In the genomic region with DNA sequence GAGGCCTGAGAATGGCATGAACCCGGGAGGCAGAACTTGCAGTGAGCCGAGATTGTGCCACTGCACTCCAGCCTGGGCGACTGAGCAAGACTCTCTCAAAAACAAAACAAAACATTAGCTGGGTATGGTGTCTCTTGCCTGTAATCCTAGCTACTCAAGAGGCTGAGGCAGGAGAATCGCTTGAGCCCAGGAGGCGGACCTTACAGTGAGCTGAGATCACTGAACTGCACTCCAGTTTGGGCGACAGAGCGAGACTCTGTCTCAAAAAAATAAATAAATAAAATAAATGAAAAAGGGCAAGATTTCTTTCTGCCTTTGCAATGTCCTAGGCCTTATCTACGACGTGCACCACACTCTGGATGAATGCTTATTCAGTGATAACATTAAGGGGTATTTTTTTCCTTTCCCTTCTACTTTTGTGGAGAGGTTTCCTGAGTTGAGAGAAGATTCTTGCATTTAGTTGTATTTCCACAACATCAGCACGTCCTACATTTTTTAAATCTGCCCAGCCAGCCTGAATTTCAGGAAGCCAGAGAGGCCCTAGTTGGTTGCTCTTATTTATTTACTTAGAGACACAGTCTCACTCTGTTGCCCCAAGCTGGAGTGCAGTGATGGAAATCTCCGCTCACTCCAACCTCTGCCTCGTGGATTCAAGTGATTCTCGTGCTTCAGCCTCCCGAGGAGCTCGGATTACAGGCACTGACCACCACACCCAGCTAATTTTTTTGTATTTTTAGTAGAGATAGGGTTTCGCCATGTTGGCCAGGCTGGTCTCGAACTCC, we compare ENCODE assay signal across 25 cellular contexts. TPM values are rescaled to one million over a fixed set of nuclear protein-coding genes. Genes with fewer than 3 reads are reported as not detected.
"Had no signal": no experiment of that assay in that cellular context is flagged by ENCODE, and none has a peak within 500 bp of the region (broad histone marks: within the 10 kb centered on the region; RNA-seq: fewer than 3 reads in every experiment).

No MANE protein-coding gene starts in this region.

- DNase-seq: activated CD4-positive, alpha-beta memory T cell treated with anti-CD3 and anti-CD28 coated beads, Interleukin-2, amount 10 ng/mL, durations not matched to agents 7 days and 5 days; activated CD4-positive, alpha-beta T cell treated with anti-CD3 and anti-CD28 coated beads for 48 hours; activated CD4-positive, CD25-positive, alpha-beta regulatory T cell; activated CD8-positive, alpha-beta memory T cell treated with anti-CD3 and anti-CD28 coated beads, Interleukin-2, amount 10 ng/mL, durations not matched to agents 7 days and 5 days; activated naive CD4-positive, alpha-beta T cell treated with Interleukin-2 at 50 U/mL for 16 hours; activated naive CD8-positive, alpha-beta T cell treated with anti-CD3 and anti-CD28 coated beads, Interleukin-2, amount 10 ng/mL, durations not matched to agents 7 days and 5 days; amygdala; body of pancreas; dorsolateral prefrontal cortex; foreskin keratinocyte; hypothalamus; left ventricle myocardium inferior; mammary epithelial cell; naive thymus-derived CD8-positive, alpha-beta T cell; sigmoid colon; stimulated activated naive B cell treated with anti-CD40 and anti-IgM and Interleukin-4, amounts not matched to agents 10 μg/mL and 1 μg/mL and 100 μg/mL, for 72 hours had no signal

- H3K4me1 Mint-ChIP-seq: activated CD4-positive, alpha-beta memory T cell treated with anti-CD3 and anti-CD28 coated beads, Interleukin-2, amount 10 ng/mL, durations not matched to agents 7 days and 5 days; activated CD8-positive, alpha-beta memory T cell treated with anti-CD3 and anti-CD28 coated beads, Interleukin-2, amount 10 ng/mL, durations not matched to agents 7 days and 5 days; naive thymus-derived CD8-positive, alpha-beta T cell; stimulated activated naive B cell treated with anti-CD40 and anti-IgM and Interleukin-4, amounts not matched to agents 10 μg/mL and 1 μg/mL and 100 μg/mL, for 72 hours had no signal

- H3K27ac Mint-ChIP-seq: activated CD4-positive, alpha-beta memory T cell treated with anti-CD3 and anti-CD28 coated beads, Interleukin-2, amount 10 ng/mL, durations not matched to agents 7 days and 5 days; activated CD8-positive, alpha-beta memory T cell treated with anti-CD3 and anti-CD28 coated beads, Interleukin-2, amount 10 ng/mL, durations not matched to agents 7 days and 5 days; activated naive CD8-positive, alpha-beta T cell treated with anti-CD3 and anti-CD28 coated beads, Interleukin-2, amount 10 ng/mL, durations not matched to agents 7 days and 5 days; activated T-helper 2 cell treated with anti-CD3 and anti-CD28 coated beads, Interferon-gamma antibody, Interleukin-2, Interleukin-4, amounts not matched to agents 10 μg/mL and 5 μg/mL and 100 μg/mL, durations not matched to agents 14 hours and 24 hours and 36 hours; naive thymus-derived CD8-positive, alpha-beta T cell; stimulated activated naive B cell treated with anti-CD40 and anti-IgM and Interleukin-4, amounts not matched to agents 10 μg/mL and 1 μg/mL and 100 μg/mL, for 72 hours had no signal

- ATAC-seq: activated CD8-positive, alpha-beta memory T cell treated with anti-CD3 and anti-CD28 coated beads, Interleukin-2, amount 10 ng/mL, durations not matched to agents 7 days and 5 days; body of pancreas; foreskin keratinocyte; naive thymus-derived CD8-positive, alpha-beta T cell; stimulated activated naive B cell treated with anti-CD40 and anti-IgM and Interleukin-4, amounts not matched to agents 10 μg/mL and 1 μg/mL and 100 μg/mL, for 72 hours had no signal

- H3K9me3 ChIP-seq: body of pancreas, left ventricle myocardium inferior, sigmoid colon, thoracic aorta had no signal

- H3K36me3 Mint-ChIP-seq: activated CD8-positive, alpha-beta memory T cell treated with anti-CD3 and anti-CD28 coated beads, Interleukin-2, amount 10 ng/mL, durations not matched to agents 7 days and 5 days; activated naive CD8-positive, alpha-beta T cell treated with anti-CD3 and anti-CD28 coated beads, Interleukin-2, amount 10 ng/mL, durations not matched to agents 7 days and 5 days; naive thymus-derived CD8-positive, alpha-beta T cell; stimulated activated naive B cell treated with anti-CD40 and anti-IgM and Interleukin-4, amounts not matched to agents 10 μg/mL and 1 μg/mL and 100 μg/mL, for 72 hours had no signal

- H3K27ac ChIP-seq: dorsolateral prefrontal cortex, epithelial cell of prostate, foreskin keratinocyte, left ventricle myocardium inferior, parathyroid adenoma, thoracic aorta had no signal

- H3K36me3 ChIP-seq: left ventricle myocardium inferior, sigmoid colon, thoracic aorta had no signal

- H3K27me3 ChIP-seq: body of pancreas, dorsolateral prefrontal cortex, foreskin keratinocyte, sigmoid colon had no signal

- H3K4me3 ChIP-seq: body of pancreas, dorsolateral prefrontal cortex, left ventricle myocardium inferior, sigmoid colon, thoracic aorta had no signal

- H3K4me3 Mint-ChIP-seq: activated CD4-positive, alpha-beta memory T cell treated with anti-CD3 and anti-CD28 coated beads, Interleukin-2, amount 10 ng/mL, durations not matched to agents 7 days and 5 days; activated CD8-positive, alpha-beta memory T cell treated with anti-CD3 and anti-CD28 coated beads, Interleukin-2, amount 10 ng/mL, durations not matched to agents 7 days and 5 days; activated naive CD8-positive, alpha-beta T cell treated with anti-CD3 and anti-CD28 coated beads, Interleukin-2, amount 10 ng/mL, durations not matched to agents 7 days and 5 days; naive thymus-derived CD8-positive, alpha-beta T cell; stimulated activated naive B cell treated with anti-CD40 and anti-IgM and Interleukin-4, amounts not matched to agents 10 μg/mL and 1 μg/mL and 100 μg/mL, for 72 hours had no signal

- H3K27me3 Mint-ChIP-seq: activated CD4-positive, alpha-beta memory T cell treated with anti-CD3 and anti-CD28 coated beads, Interleukin-2, amount 10 ng/mL, durations not matched to agents 7 days and 5 days; activated CD8-positive, alpha-beta memory T cell treated with anti-CD3 and anti-CD28 coated beads, Interleukin-2, amount 10 ng/mL, durations not matched to agents 7 days and 5 days; activated naive CD8-positive, alpha-beta T cell treated with anti-CD3 and anti-CD28 coated beads, Interleukin-2, amount 10 ng/mL, durations not matched to agents 7 days and 5 days had no signal

- H3K9me3 Mint-ChIP-seq: activated CD4-positive, alpha-beta memory T cell treated with anti-CD3 and anti-CD28 coated beads, Interleukin-2, amount 10 ng/mL, durations not matched to agents 7 days and 5 days; activated naive CD8-positive, alpha-beta T cell treated with anti-CD3 and anti-CD28 coated beads, Interleukin-2, amount 10 ng/mL, durations not matched to agents 7 days and 5 days; activated T-helper 2 cell treated with anti-CD3 and anti-CD28 coated beads, Interferon-gamma antibody, Interleukin-2, Interleukin-4, amounts not matched to agents 10 μg/mL and 5 μg/mL and 100 μg/mL, durations not matched to agents 14 hours and 24 hours and 36 hours had no signal

- H3K4me1 ChIP-seq: foreskin keratinocyte, left ventricle myocardium inferior, parathyroid adenoma, sigmoid colon had no signal

RNA-seq across cellular contexts. Expression of a gene that starts 26.1 kb away (rescaled TPM):
- total RNA-seq: activated CD4-positive, alpha-beta memory T cell treated with anti-CD3 and anti-CD28 coated beads, Interleukin-2, amount 10 ng/mL, durations not matched to agents 7 days and 5 days; activated CD8-positive, alpha-beta memory T cell treated with anti-CD3 and anti-CD28 coated beads, Interleukin-2, amount 10 ng/mL, durations not matched to agents 7 days and 5 days; activated naive CD8-positive, alpha-beta T cell treated with anti-CD3 and anti-CD28 coated beads, Interleukin-2, amount 10 ng/mL, durations not matched to agents 7 days and 5 days; activated T-helper 2 cell treated with anti-CD3 and anti-CD28 coated beads, Interferon-gamma antibody, Interleukin-2, Interleukin-4, amounts not matched to agents 10 μg/mL and 5 μg/mL and 100 μg/mL, durations not matched to agents 14 hours and 24 hours and 36 hours; body of pancreas; cardiac septum; dorsolateral prefrontal cortex; fibroblast of lung; foreskin keratinocyte; left ventricle myocardium inferior; mammary epithelial cell; mucosa of gallbladder; naive thymus-derived CD8-positive, alpha-beta T cell; sigmoid colon; T-helper 2 cell treated with Interferon-gamma antibody and Interleukin-4, amounts not matched to agents 100 ng/mL and 5 ng/mL, for 36 hours; thoracic aorta; ureter had no signal

RNA-seq across cellular contexts. Expression of a gene that starts 46.5 kb away (rescaled TPM):
- total RNA-seq: activated CD4-positive, alpha-beta memory T cell treated with anti-CD3 and anti-CD28 coated beads, Interleukin-2, amount 10 ng/mL, durations not matched to agents 7 days and 5 days; activated CD8-positive, alpha-beta memory T cell treated with anti-CD3 and anti-CD28 coated beads, Interleukin-2, amount 10 ng/mL, durations not matched to agents 7 days and 5 days; activated naive CD8-positive, alpha-beta T cell treated with anti-CD3 and anti-CD28 coated beads, Interleukin-2, amount 10 ng/mL, durations not matched to agents 7 days and 5 days; activated T-helper 2 cell treated with anti-CD3 and anti-CD28 coated beads, Interferon-gamma antibody, Interleukin-2, Interleukin-4, amounts not matched to agents 10 μg/mL and 5 μg/mL and 100 μg/mL, durations not matched to agents 14 hours and 24 hours and 36 hours; body of pancreas; cardiac septum; dorsolateral prefrontal cortex; fibroblast of lung; foreskin keratinocyte; left ventricle myocardium inferior; mammary epithelial cell; mucosa of gallbladder; naive thymus-derived CD8-positive, alpha-beta T cell; sigmoid colon; T-helper 2 cell treated with Interferon-gamma antibody and Interleukin-4, amounts not matched to agents 100 ng/mL and 5 ng/mL, for 36 hours; thoracic aorta; ureter had no signal

RNA-seq across cellular contexts. Expression of a gene that starts 50.5 kb away (rescaled TPM):
- total RNA-seq: activated T-helper 2 cell treated with anti-CD3 and anti-CD28 coated beads, Interferon-gamma antibody, Interleukin-2, Interleukin-4, amounts not matched to agents 10 μg/mL and 5 μg/mL and 100 μg/mL, durations not matched to agents 14 hours and 24 hours and 36 hours; fibroblast of lung; foreskin keratinocyte; left ventricle myocardium inferior; naive thymus-derived CD8-positive, alpha-beta T cell; T-helper 2 cell treated with Interferon-gamma antibody and Interleukin-4, amounts not matched to agents 100 ng/mL and 5 ng/mL, for 36 hours had no signal

RNA-seq across cellular contexts. Expression of a gene that starts 54.8 kb away (rescaled TPM):
- total RNA-seq: activated CD4-positive, alpha-beta memory T cell treated with anti-CD3 and anti-CD28 coated beads, Interleukin-2, amount 10 ng/mL, durations not matched to agents 7 days and 5 days; activated CD8-positive, alpha-beta memory T cell treated with anti-CD3 and anti-CD28 coated beads, Interleukin-2, amount 10 ng/mL, durations not matched to agents 7 days and 5 days; activated naive CD8-positive, alpha-beta T cell treated with anti-CD3 and anti-CD28 coated beads, Interleukin-2, amount 10 ng/mL, durations not matched to agents 7 days and 5 days; activated T-helper 2 cell treated with anti-CD3 and anti-CD28 coated beads, Interferon-gamma antibody, Interleukin-2, Interleukin-4, amounts not matched to agents 10 μg/mL and 5 μg/mL and 100 μg/mL, durations not matched to agents 14 hours and 24 hours and 36 hours; body of pancreas; cardiac septum; dorsolateral prefrontal cortex; fibroblast of lung; foreskin keratinocyte; left ventricle myocardium inferior; mammary epithelial cell; mucosa of gallbladder; naive thymus-derived CD8-positive, alpha-beta T cell; sigmoid colon; T-helper 2 cell treated with Interferon-gamma antibody and Interleukin-4, amounts not matched to agents 100 ng/mL and 5 ng/mL, for 36 hours; thoracic aorta; ureter had no signal
